ENCODE assay signal across 22 cellular contexts in genomic region chrX:34299451-34299967, GRCh38.
"Had no signal": no experiment of that assay in that cellular context is flagged by ENCODE, and none has a peak within 500 bp of the region (broad histone marks: within the 10 kb centered on the region; RNA-seq: fewer than 3 reads in every experiment).

No MANE protein-coding gene starts in this region.

- H3K36me3 ChIP-seq: breast epithelium, lower lobe of right lung, sigmoid colon, uterus had no signal

- H3K27ac ChIP-seq: breast epithelium, hepatocyte, lower lobe of right lung, sigmoid colon, testis, uterus had no signal

- H3K4me3 ChIP-seq: breast epithelium, hepatocyte, lower lobe of right lung, sigmoid colon, smooth muscle cell, testis, uterus had no signal

- H3K27me3 ChIP-seq: hepatocyte, sigmoid colon, testis, uterus had no signal

- H3K36me3 Mint-ChIP-seq: activated naive CD4-positive, alpha-beta T cell treated with anti-CD3 and anti-CD28 coated beads, Interleukin-2, amount 50 U/mL, for 72 hours; immature natural killer cell; natural killer cell had no signal

- H3K4me1 Mint-ChIP-seq: central memory CD8-positive, alpha-beta T cell; immature natural killer cell; natural killer cell had no signal

- ATAC-seq: activated naive CD4-positive, alpha-beta T cell treated with anti-CD3 and anti-CD28 coated beads, Interleukin-2, amount 50 U/mL, for 72 hours; effector memory CD8-positive, alpha-beta T cell; esophagus mucosa; left lobe of liver; lower lobe of right lung; natural killer cell; WTC11 had no signal

- H3K27ac Mint-ChIP-seq: activated naive CD4-positive, alpha-beta T cell treated with anti-CD3 and anti-CD28 coated beads, Interleukin-2, amount 50 U/mL, for 72 hours; effector memory CD8-positive, alpha-beta T cell; natural killer cell; progenitor cell of endocrine pancreas; WTC11 had no signal

- DNase-seq: activated T-cell treated with anti-CD3 and anti-CD28 coated beads, Interleukin-2, amount 50 U/mL, for 1 hour; effector memory CD8-positive, alpha-beta T cell; glutamatergic neuron; immature natural killer cell; lower lobe of right lung; natural killer cell; retina; sigmoid colon; stimulated activated CD4-positive, alpha-beta T cell treated with anti-CD3 and anti-CD28 coated beads, Interleukin-15, amount 100 ng/mL, for 24 hours; stimulated activated naive CD4-positive, alpha-beta T cell; testis; trophoblast cell; uterus had no signal

- H3K79me2 ChIP-seq: hepatocyte had no signal

- H3K4me1 ChIP-seq: breast epithelium, lower lobe of right lung, sigmoid colon, testis, uterus had no signal

- H3K27me3 Mint-ChIP-seq: central memory CD8-positive, alpha-beta T cell; effector memory CD8-positive, alpha-beta T cell; progenitor cell of endocrine pancreas had no signal

- H3K4me3 Mint-ChIP-seq: central memory CD8-positive, alpha-beta T cell; effector memory CD8-positive, alpha-beta T cell; immature natural killer cell; natural killer cell; WTC11 had no signal

- H3K4me2 ChIP-seq: hepatocyte, smooth muscle cell had no signal
